In the genomic region with DNA sequence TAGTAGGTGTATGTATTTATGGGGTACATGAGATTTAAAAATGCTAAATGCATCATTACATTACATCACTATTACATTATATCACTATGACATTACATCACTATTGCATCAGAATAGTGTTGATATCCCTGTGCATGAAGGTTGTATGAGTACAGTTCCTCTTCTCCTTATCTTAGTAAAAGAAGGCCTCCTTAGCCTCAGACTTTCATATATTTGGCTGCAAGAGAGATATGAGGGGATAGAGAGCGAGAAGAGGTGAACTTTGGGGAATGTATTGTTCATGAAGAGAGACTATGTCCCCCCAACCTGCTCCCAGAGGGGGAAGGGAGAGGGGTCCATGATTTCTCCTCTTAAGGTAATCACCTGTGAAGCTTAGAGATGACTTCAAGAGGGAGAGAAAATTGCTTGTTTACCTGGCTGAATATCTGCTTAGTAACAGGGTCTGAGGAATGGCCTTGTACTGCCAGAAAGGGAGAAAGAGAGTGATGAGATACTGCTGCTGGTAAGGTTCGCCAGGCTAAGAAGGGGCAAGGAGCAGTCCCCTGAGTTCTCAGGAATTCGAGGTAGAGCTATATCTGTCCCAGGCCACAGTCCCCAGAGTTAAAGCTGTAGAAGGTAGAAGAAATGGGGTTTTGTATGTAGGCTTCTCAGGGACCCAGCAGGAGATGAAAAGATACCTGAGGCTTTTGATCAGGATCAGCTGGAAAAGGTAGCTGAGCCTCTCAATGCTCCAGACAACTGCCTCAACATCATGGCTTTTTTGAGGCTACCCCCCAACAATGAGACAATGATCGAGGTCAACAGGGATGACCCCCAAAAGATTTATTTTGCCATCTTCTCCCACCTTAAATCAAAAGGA, we compare ENCODE assay signal across 1 cellular context.
A peak's percentile ranks its signal among the peaks of the same experiment; 100 is the strongest.
TF ChIP-seq lines count a peak whose summit lies in the region.

No MANE protein-coding gene starts in this region.

TF ChIP-seq in K562, 482 proteins besides CTCF, POLR2A, EP300 and RAD21 (continued from another document and continues in another):
- TF ChIP-seq ZNF609 (CRISPR knock-in tag; IDR thresholded peaks at IDR 0.05; ENCODE audit: borderline replicate concordance) (no peak), ELK3 (CRISPR knock-in tag; IDR thresholded peaks at IDR 0.05) (0 out of 2 replicates have a peak, but pooled peaks have one; percentile 13), MBD1 (CRISPR knock-in tag; IDR thresholded peaks at IDR 0.05) (0 out of 2 replicates have a peak, but pooled peaks have one; percentile 48), XRCC5 (IDR thresholded peaks at IDR 0.05; ENCODE audit: low read depth, low read length) (no peak), ZSCAN29 (IDR thresholded peaks at IDR 0.05) (no peak), MBD2 (IDR thresholded peaks at IDR 0.05; ENCODE audit: borderline replicate concordance, low read depth) (no peak), PHF8 (IDR thresholded peaks at IDR 0.05; ENCODE audit: borderline replicate concordance, low read length) (no peak), PRMT5 (CRISPR knock-in tag; IDR thresholded peaks at IDR 0.05) (no peak), HIVEP1 (CRISPR knock-in tag; IDR thresholded peaks at IDR 0.05) (peak; percentile 67; the same call in 1 of the 2 replicates), USF2 (CRISPR knock-in tag; IDR thresholded peaks at IDR 0.05) (no peak; the same call in 1 of the 2 replicates), MAFK (IDR thresholded peaks at IDR 0.05; ENCODE audit: low read length) (no peak), SIX5 (IDR thresholded peaks at IDR 0.05; ENCODE audit: borderline replicate concordance in 1 of 2, insufficient read depth in 1 of 2, low read depth in 1 of 2, low read length in 2 of 2) (no peak), ZNF23 (CRISPR knock-in tag; IDR thresholded peaks at IDR 0.05) (peak; percentile 49; the same call in 1 of the 2 replicates), HDAC3 (IDR thresholded peaks at IDR 0.05; ENCODE audit: borderline replicate concordance, partially characterized antibody) (peak; percentile 74), ZNF263 (CRISPR knock-in tag; IDR thresholded peaks at IDR 0.05; ENCODE audit: borderline replicate concordance) (no peak), SIN3A (IDR thresholded peaks at IDR 0.05; ENCODE audit: borderline replicate concordance in 2 of 2, control insufficient read depth in 1 of 2, low read depth in 2 of 2, low read length in 2 of 2) (no peak), EGR1 (conservative IDR thresholded peaks at IDR 0.05) (no peak), TBP (optimal IDR thresholded peaks at IDR 0.05; ENCODE audit: low read depth, low read length) (no peak), ZNF668 (CRISPR knock-in tag; IDR thresholded peaks at IDR 0.05) (no peak; the same call in 1 of the 2 replicates), ZNF12 (CRISPR knock-in tag; IDR thresholded peaks at IDR 0.05) (no peak), ZNF699 (CRISPR knock-in tag; IDR thresholded peaks at IDR 0.05; ENCODE audit: insufficient replicate concordance) (no peak), SMARCC2 (IDR thresholded peaks at IDR 0.05; ENCODE audit: low read depth) (peak; percentile 73; the same call in 1 of the 2 replicates), ZNF253 (CRISPR knock-in tag; conservative IDR thresholded peaks at IDR 0.05) (no peak), RCOR1 (IDR thresholded peaks at IDR 0.05; ENCODE audit: borderline replicate concordance in 1 of 2, low read depth in 2 of 2, low read length in 2 of 2) (peak in 1 of 2 experiments; percentile 64; a peak in 1 of 4 replicates), SREBF1 (IDR thresholded peaks at IDR 0.05; ENCODE audit: borderline replicate concordance, low read depth, low read length) (no peak), NFE2L1 (tag; IDR thresholded peaks at IDR 0.05; ENCODE audit: borderline replicate concordance, low read depth) (peak; percentile 9; the same call in 1 of the 2 replicates), DEAF1 (CRISPR knock-in tag; IDR thresholded peaks at IDR 0.05) (peak; percentile 53; the same call in 1 of the 2 replicates), CSDE1 (IDR thresholded peaks at IDR 0.05) (no peak)
- TF ChIP-seq, protein P1, sequence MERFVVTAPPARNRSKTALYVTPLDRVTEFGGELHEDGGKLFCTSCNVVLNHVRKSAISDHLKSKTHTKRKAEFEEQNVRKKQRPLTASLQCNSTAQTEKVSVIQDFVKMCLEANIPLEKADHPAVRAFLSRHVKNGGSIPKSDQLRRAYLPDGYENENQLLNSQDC (CRISPR knock-in tag; IDR thresholded peaks at IDR 0.05) = no peak
- TF ChIP-seq, protein P2, sequence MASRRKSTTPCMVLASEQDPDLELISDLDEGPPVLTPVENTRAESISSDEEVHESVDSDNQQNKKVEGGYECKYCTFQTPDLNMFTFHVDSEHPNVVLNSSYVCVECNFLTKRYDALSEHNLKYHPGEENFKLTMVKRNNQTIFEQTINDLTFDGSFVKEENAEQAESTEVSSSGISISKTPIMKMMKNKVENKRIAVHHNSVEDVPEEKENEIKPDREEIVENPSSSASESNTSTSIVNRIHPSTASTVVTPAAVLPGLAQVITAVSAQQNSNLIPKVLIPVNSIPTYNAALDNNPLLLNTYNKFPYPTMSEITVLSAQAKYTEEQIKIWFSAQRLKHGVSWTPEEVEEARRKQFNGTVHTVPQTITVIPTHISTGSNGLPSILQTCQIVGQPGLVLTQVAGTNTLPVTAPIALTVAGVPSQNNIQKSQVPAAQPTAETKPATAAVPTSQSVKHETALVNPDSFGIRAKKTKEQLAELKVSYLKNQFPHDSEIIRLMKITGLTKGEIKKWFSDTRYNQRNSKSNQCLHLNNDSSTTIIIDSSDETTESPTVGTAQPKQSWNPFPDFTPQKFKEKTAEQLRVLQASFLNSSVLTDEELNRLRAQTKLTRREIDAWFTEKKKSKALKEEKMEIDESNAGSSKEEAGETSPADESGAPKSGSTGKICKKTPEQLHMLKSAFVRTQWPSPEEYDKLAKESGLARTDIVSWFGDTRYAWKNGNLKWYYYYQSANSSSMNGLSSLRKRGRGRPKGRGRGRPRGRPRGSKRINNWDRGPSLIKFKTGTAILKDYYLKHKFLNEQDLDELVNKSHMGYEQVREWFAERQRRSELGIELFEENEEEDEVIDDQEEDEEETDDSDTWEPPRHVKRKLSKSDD (conservative IDR thresholded peaks at IDR 0.05; ENCODE audit: low read length) = no peak
- TF ChIP-seq, protein P3, sequence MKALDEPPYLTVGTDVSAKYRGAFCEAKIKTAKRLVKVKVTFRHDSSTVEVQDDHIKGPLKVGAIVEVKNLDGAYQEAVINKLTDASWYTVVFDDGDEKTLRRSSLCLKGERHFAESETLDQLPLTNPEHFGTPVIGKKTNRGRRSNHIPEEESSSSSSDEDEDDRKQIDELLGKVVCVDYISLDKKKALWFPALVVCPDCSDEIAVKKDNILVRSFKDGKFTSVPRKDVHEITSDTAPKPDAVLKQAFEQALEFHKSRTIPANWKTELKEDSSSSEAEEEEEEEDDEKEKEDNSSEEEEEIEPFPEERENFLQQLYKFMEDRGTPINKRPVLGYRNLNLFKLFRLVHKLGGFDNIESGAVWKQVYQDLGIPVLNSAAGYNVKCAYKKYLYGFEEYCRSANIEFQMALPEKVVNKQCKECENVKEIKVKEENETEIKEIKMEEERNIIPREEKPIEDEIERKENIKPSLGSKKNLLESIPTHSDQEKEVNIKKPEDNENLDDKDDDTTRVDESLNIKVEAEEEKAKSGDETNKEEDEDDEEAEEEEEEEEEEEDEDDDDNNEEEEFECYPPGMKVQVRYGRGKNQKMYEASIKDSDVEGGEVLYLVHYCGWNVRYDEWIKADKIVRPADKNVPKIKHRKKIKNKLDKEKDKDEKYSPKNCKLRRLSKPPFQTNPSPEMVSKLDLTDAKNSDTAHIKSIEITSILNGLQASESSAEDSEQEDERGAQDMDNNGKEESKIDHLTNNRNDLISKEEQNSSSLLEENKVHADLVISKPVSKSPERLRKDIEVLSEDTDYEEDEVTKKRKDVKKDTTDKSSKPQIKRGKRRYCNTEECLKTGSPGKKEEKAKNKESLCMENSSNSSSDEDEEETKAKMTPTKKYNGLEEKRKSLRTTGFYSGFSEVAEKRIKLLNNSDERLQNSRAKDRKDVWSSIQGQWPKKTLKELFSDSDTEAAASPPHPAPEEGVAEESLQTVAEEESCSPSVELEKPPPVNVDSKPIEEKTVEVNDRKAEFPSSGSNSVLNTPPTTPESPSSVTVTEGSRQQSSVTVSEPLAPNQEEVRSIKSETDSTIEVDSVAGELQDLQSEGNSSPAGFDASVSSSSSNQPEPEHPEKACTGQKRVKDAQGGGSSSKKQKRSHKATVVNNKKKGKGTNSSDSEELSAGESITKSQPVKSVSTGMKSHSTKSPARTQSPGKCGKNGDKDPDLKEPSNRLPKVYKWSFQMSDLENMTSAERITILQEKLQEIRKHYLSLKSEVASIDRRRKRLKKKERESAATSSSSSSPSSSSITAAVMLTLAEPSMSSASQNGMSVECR (CRISPR knock-in tag; IDR thresholded peaks at IDR 0.05) = no peak
- TF ChIP-seq, protein P4, sequence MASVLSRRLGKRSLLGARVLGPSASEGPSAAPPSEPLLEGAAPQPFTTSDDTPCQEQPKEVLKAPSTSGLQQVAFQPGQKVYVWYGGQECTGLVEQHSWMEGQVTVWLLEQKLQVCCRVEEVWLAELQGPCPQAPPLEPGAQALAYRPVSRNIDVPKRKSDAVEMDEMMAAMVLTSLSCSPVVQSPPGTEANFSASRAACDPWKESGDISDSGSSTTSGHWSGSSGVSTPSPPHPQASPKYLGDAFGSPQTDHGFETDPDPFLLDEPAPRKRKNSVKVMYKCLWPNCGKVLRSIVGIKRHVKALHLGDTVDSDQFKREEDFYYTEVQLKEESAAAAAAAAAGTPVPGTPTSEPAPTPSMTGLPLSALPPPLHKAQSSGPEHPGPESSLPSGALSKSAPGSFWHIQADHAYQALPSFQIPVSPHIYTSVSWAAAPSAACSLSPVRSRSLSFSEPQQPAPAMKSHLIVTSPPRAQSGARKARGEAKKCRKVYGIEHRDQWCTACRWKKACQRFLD (CRISPR knock-in tag; IDR thresholded peaks at IDR 0.05) = peak; percentile 96
